In the genomic region with DNA sequence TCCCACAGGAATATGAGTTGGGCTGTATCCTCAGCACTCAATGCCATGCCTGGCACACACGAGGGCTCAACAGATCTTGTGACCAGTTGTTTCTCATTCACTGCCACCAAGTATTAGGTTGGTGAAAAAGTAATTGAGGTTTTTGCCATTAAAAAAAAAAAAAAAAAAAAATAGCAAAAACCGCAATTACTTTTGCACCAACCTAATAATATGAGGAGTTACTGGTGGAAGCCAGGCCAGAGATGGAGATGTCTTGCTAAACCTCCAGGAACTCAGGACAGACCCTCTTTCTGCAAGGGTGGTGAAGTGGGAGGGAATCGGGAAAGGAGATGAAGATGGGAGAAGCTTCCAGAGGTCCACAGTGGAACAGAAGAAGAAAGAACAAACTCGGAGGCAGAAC, we compare ENCODE assay signal across 30 cellular contexts.
DNase-seq lines count a peak whose midpoint lies in the region; ATAC-seq, FAIRE-seq and TF ChIP-seq lines count a peak whose summit lies in the region.
"Had no signal": no experiment of that assay in that cellular context is flagged by ENCODE, and none has a peak within 500 bp of the region (broad histone marks: within the 10 kb centered on the region; RNA-seq: fewer than 3 reads in every experiment).

No MANE protein-coding gene starts in this region.

- in situ Hi-C loops in HepG2 (cut with HindIII; ENCODE audit: extremely low pct_ligation_motif_present, low pct_unique_long_range_greater_than_20kb) (no loop called here), K562 (cut with MboI) (no loop called here)

- H3K36me3 Mint-ChIP-seq in T-helper 17 cell (ENCODE audit: low read depth), result peaks cover 5% of the 10 kb centered on the region

- dilution Hi-C loops in keratinocyte (cut with MboI; ENCODE audit: extremely low pct_ligation_motif_present, low sequenced_read_pairs), result no loop called here

- no peak overlapping the region for H3K4me3 Mint-ChIP-seq in T-helper 17 cell
- H3K4me3 Mint-ChIP-seq: CD14-positive monocyte; CD4-positive, alpha-beta memory T cell; CD4-positive, CD25-positive, alpha-beta regulatory T cell; CD8-positive, alpha-beta memory T cell had no signal

- H3K79me2 ChIP-seq in HepG2 (ENCODE audit: insufficient read depth, low read length) (no peaks in the 10 kb centered on the region), K562 (ENCODE audit: control insufficient read depth, insufficient read depth, low read length) (no peaks in the 10 kb centered on the region), keratinocyte (ENCODE audit: control insufficient read depth, insufficient read depth, low read length) (no peaks in the 10 kb centered on the region)

- H3K36me3 ChIP-seq in HepG2 (replicated peaks in 1 of 2; ENCODE audit: control insufficient read depth in 1 of 2, insufficient read depth in 2 of 2, low read length in 2 of 2), result no peaks in the 10 kb centered on the region
- H3K36me3 ChIP-seq in right lobe of liver, result no peaks in the 10 kb centered on the region
- H3K36me3 ChIP-seq in K562 (ENCODE audit: control insufficient read depth, insufficient read depth, low read length), result no peaks in the 10 kb centered on the region
- H3K36me3 ChIP-seq in keratinocyte (ENCODE audit: control insufficient read depth in 2 of 2, extremely low read depth in 1 of 2, insufficient read depth in 2 of 2, low read length in 2 of 2), result no peaks in the 10 kb centered on the region
- H3K36me3 ChIP-seq: BE2C had no signal

- 33% methylated on average over 4 of the region's 4 CpGs for WGBS in HepG2 (ENCODE audit: low lambda C conversion rate)
- WGBS in right lobe of liver (ENCODE audit: insufficient coverage, low coverage, low lambda C conversion rate, missing lambda C conversion rate), result 77% methylated on average over 3 of the region's 4 CpGs
- WGBS in K562 (ENCODE audit: insufficient coverage, low coverage, missing lambda C conversion rate), result 4% methylated on average over 4 of the region's 4 CpGs

- H3K4me1 ChIP-seq in HepG2 (ENCODE audit: insufficient read depth, low read length) (no peaks in the 10 kb centered on the region), right lobe of liver (no peaks in the 10 kb centered on the region), K562 (replicated peaks in 1 of 2; ENCODE audit: control insufficient read depth in 2 of 2, insufficient read depth in 2 of 2, low read length in 2 of 2) (no peaks in the 10 kb centered on the region), keratinocyte (ENCODE audit: control insufficient read depth, extremely low read depth, insufficient read depth, low read length) (peaks cover 8% of the 10 kb centered on the region)
- H3K4me1 ChIP-seq: BE2C had no signal

- H3K27me3 Mint-ChIP-seq in T-helper 17 cell, result no peaks in the 10 kb centered on the region
- H3K27me3 Mint-ChIP-seq: CD4-positive, alpha-beta memory T cell; CD4-positive, CD25-positive, alpha-beta regulatory T cell; CD8-positive, alpha-beta memory T cell had no signal

- FAIRE-seq in HepG2 (lab: Jason Lieb, UNC), result no peak
- FAIRE-seq in K562 (lab: Jason Lieb, UNC), result no peak
- FAIRE-seq in keratinocyte (lab: Jason Lieb, UNC), result no peak
- FAIRE-seq: A204.1, GM12878, GM12892, GM18507, GM19239 had no signal

- H3K9me3 ChIP-seq in HepG2 (ENCODE audit: low read length) (peaks cover 6% of the 10 kb centered on the region), right lobe of liver (no peaks in the 10 kb centered on the region), T-helper 17 cell (ENCODE audit: control insufficient read depth, low read length, poor library complexity, severe bottlenecking) (no peaks in the 10 kb centered on the region), K562 (replicated peaks; ENCODE audit: control insufficient read depth, insufficient read depth, low read depth, low read length) (no peaks in the 10 kb centered on the region), keratinocyte (ENCODE audit: control insufficient read depth, low read depth, low read length) (no peaks in the 10 kb centered on the region)
- H3K9me3 ChIP-seq: BE2C had no signal

- intact Hi-C loops in HepG2 (cut with micrococcal nuclease; ENCODE audit: unreplicated experiment) (no loop called here), right lobe of liver (cut with DNase I) (no loop called here), K562 (cut with micrococcal nuclease) (no loop called here)

- no peaks in the 10 kb centered on the region for H3K4me1 Mint-ChIP-seq in T-helper 17 cell

- DNase-seq in HepG2 (ENCODE audit: low spot score) (no peak), right lobe of liver (no peak), T-helper 17 cell (no peak), K562 (ENCODE audit: extremely low read depth in 1 of 4, low spot score in 3 of 4) (no peak), keratinocyte (ENCODE audit: low read depth, low spot score) (no peak), NCI-H2081 treated with DMSO at 0.1 percent for 48 hours (lab: John Stamatoyannopoulos, UW) (no peak)
- no peak for DNase-seq in activated CD8-positive, alpha-beta memory T cell treated with anti-CD3 and anti-CD28 coated beads, Interleukin-2, amount 50 U/mL, for 4 hours
- DNase-seq: 8988T; ACHN; BE2C; C1 segment of cervical spinal cord; CD4-positive, alpha-beta memory T cell; CD4-positive, CD25-positive, alpha-beta regulatory T cell; CD8-positive, alpha-beta memory T cell; COR-L47; DMS 273 treated with DMSO at 0.1 percent for 48 hours; DMS153; DMS53; DMS79; DND-41; EL; GDM1 had no signal

- CTCF ChIA-PET in HepG2 (lab: Yijun Ruan, JAX; ENCODE audit: low intra/inter-chr PET ratio, low total read pairs), result no interaction called here
- CTCF ChIA-PET in K562 (lab: Yijun Ruan, JAX; ENCODE audit: low intra/inter-chr PET ratio), result no interaction called here

- H3K9ac ChIP-seq in HepG2 (ENCODE audit: insufficient read depth, low read depth, low read length) (no peak overlapping the region), K562 (ENCODE audit: insufficient read depth in 1 of 2, low read depth in 2 of 2, low read length in 2 of 2) (no peak overlapping the region), keratinocyte (ENCODE audit: control insufficient read depth, extremely low read depth, insufficient read depth, low read length) (no peak overlapping the region)
- H3K9ac ChIP-seq: BLaER1 had no signal

- no peak overlapping the region for H3K4me3 ChIP-seq in HepG2 (replicated peaks in 1 of 3; ENCODE audit: insufficient read depth in 1 of 3, low read depth in 2 of 3, low read length in 3 of 3)
- H3K4me3 ChIP-seq in right lobe of liver, result no peak overlapping the region
- H3K4me3 ChIP-seq in K562, result no peak overlapping the region
- peak overlapping the region in 1 of 3 experiments; percentile 3 for H3K4me3 ChIP-seq in keratinocyte (ENCODE audit: control insufficient read depth in 2 of 3, extremely low read depth in 1 of 3, insufficient read depth in 2 of 3, low read depth in 1 of 3, low read length in 3 of 3)
- H3K4me3 ChIP-seq: BLaER1, GM12878 had no signal

- TF ChIP-seq CTCF in HepG2 (CRISPR knock-in tag; IDR thresholded peaks at IDR 0.05) (no peak), right lobe of liver (IDR thresholded peaks at IDR 0.05) (no peak), K562 (IDR thresholded peaks at IDR 0.05 in 2 of 3, conservative IDR thresholded peaks at IDR 0.05 in 1 of 3; ENCODE audit: insufficient read depth in 2 of 3, low read depth in 1 of 3, low read length in 3 of 3) (no peak), keratinocyte (optimal IDR thresholded peaks at IDR 0.05 in 1 of 3, IDR thresholded peaks at IDR 0.05 in 1 of 3, conservative IDR thresholded peaks at IDR 0.05 in 1 of 3; ENCODE audit: extremely low read depth in 1 of 3, insufficient read depth in 2 of 3, low read length in 3 of 3) (no peak)

- no peaks in the 10 kb centered on the region for H3K9me1 ChIP-seq in K562 (ENCODE audit: control insufficient read depth, insufficient read depth, low read length)
- H3K9me1 ChIP-seq in keratinocyte (ENCODE audit: control insufficient read depth, extremely low read depth, insufficient read depth, low read length), result no peaks in the 10 kb centered on the region

- peak overlapping the region; percentile 30 for H3K27ac Mint-ChIP-seq in T-helper 17 cell
- H3K27ac Mint-ChIP-seq: CD14-positive monocyte; CD8-positive, alpha-beta memory T cell had no signal

- TF ChIP-seq POLR2A in HepG2 (IDR thresholded peaks at IDR 0.05; ENCODE audit: insufficient read depth in 1 of 2, low read depth in 2 of 2, low read length in 2 of 2), result no peak
- TF ChIP-seq POLR2A in right lobe of liver (IDR thresholded peaks at IDR 0.05), result no peak
- TF ChIP-seq POLR2A in K562 (conservative IDR thresholded peaks at IDR 0.05), result no peak

- H3K27me3 ChIP-seq in HepG2 (ENCODE audit: control insufficient read depth in 1 of 2, insufficient read depth in 2 of 2, low read length in 2 of 2), result peaks cover 0 to 14% of the 10 kb centered on the region in 2 experiments; a peak in 2 of 5 replicates
- no peaks in the 10 kb centered on the region for H3K27me3 ChIP-seq in right lobe of liver
- H3K27me3 ChIP-seq in K562 (ENCODE audit: control insufficient read depth in 2 of 2, insufficient read depth in 2 of 2, low read length in 2 of 2), result peaks cover 5 to 26% of the 10 kb centered on the region in 2 experiments; a peak in 4 of 5 replicates
- H3K27me3 ChIP-seq in keratinocyte (ENCODE audit: control insufficient read depth, extremely low read depth, insufficient read depth, low read length), result no peaks in the 10 kb centered on the region
- H3K27me3 ChIP-seq: BE2C, BLaER1 had no signal

- H3K27ac ChIP-seq in HepG2 (ENCODE audit: extremely low read length, insufficient read depth, low read length) (no peak overlapping the region), right lobe of liver (no peak overlapping the region), K562 (ENCODE audit: extremely low read depth, low read depth, low read length) (no peak overlapping the region), keratinocyte (ENCODE audit: control insufficient read depth, insufficient read depth, low read length) (no peak overlapping the region)
- H3K27ac ChIP-seq: BLaER1 had no signal

- no peak overlapping the region for H3K4me2 ChIP-seq in HepG2 (ENCODE audit: low read depth, low read length)
- H3K4me2 ChIP-seq in K562 (ENCODE audit: insufficient read depth, low read length), result no peak overlapping the region
- peak overlapping the region; percentile 40 for H3K4me2 ChIP-seq in keratinocyte (ENCODE audit: control insufficient read depth, extremely low read depth, insufficient read depth, low read depth, low read length)
- H3K4me2 ChIP-seq: BLaER1 had no signal

- TF ChIP-seq EP300 in HepG2 (IDR thresholded peaks at IDR 0.05; ENCODE audit: low read depth in 2 of 2, low read length in 2 of 2) (no peak), HepG2 (CRISPR knock-in tag; IDR thresholded peaks at IDR 0.05; ENCODE audit: borderline replicate concordance) (no peak), K562 (IDR thresholded peaks at IDR 0.05; ENCODE audit: low read length) (no peak)

- H4K20me1 ChIP-seq in HepG2 (ENCODE audit: insufficient read depth, low read length), result no peaks in the 10 kb centered on the region
- H4K20me1 ChIP-seq in K562 (replicated peaks; ENCODE audit: control insufficient read depth, insufficient read depth, low read length), result no peaks in the 10 kb centered on the region; the same call in 1 of the 2 replicates
- H4K20me1 ChIP-seq in keratinocyte (ENCODE audit: control insufficient read depth, extremely low read depth, insufficient read depth, low read length), result no peaks in the 10 kb centered on the region
- H4K20me1 ChIP-seq: BLaER1 had no signal

- TF ChIP-seq RAD21 in HepG2 (CRISPR knock-in tag; IDR thresholded peaks at IDR 0.05), result no peak
- no peak for TF ChIP-seq RAD21 in K562 (CRISPR knock-in tag; conservative IDR thresholded peaks at IDR 0.05 in 1 of 2, IDR thresholded peaks at IDR 0.05 in 1 of 2)

- POLR2A ChIA-PET in HepG2 (lab: Yijun Ruan, JAX) (no interaction called here), K562 (lab: Yijun Ruan, JAX) (no interaction called here)

- no peak overlapping the region for H2AFZ ChIP-seq in HepG2 (ENCODE audit: low read length)
- no peak overlapping the region for H2AFZ ChIP-seq in K562 (ENCODE audit: low read depth, low read length)
- no peak overlapping the region for H2AFZ ChIP-seq in keratinocyte (ENCODE audit: control insufficient read depth, low read length)

- ATAC-seq in HepG2, result no peak
- ATAC-seq in right lobe of liver, result no peak
- ATAC-seq in T-helper 17 cell, result no peak
- ATAC-seq in K562, result no peak
- ATAC-seq in GM18873 (IDR thresholded peaks at IDR 0.05; ENCODE audit: low FRiP score, unreplicated experiment), result no peak
- ATAC-seq: GM12878 had no signal

- no TSS peak for BruUV-seq in HepG2 (replicated peaks; lab: Mats Ljungman, UMichigan)
- BruUV-seq in K562 (replicated peaks; lab: Mats Ljungman, UMichigan), result no TSS peak
